In genomic region chr1:63987014-63987630, GRCh38 we compare ENCODE assay signal across 1 cellular context.
TF ChIP-seq lines count a peak whose summit lies in the region.

No MANE protein-coding gene starts in this region.

TF ChIP-seq in SK-N-SH treated with all-trans-retinoic acid at 6 μM for 48 hours, 23 proteins besides CTCF, POLR2A, EP300 and RAD21 (continued from another document):
- TF ChIP-seq PATZ1 (CRISPR knock-in tag; IDR thresholded peaks at IDR 0.05; ENCODE audit: borderline replicate concordance), result peak; percentile 90
- TF ChIP-seq, protein P1, sequence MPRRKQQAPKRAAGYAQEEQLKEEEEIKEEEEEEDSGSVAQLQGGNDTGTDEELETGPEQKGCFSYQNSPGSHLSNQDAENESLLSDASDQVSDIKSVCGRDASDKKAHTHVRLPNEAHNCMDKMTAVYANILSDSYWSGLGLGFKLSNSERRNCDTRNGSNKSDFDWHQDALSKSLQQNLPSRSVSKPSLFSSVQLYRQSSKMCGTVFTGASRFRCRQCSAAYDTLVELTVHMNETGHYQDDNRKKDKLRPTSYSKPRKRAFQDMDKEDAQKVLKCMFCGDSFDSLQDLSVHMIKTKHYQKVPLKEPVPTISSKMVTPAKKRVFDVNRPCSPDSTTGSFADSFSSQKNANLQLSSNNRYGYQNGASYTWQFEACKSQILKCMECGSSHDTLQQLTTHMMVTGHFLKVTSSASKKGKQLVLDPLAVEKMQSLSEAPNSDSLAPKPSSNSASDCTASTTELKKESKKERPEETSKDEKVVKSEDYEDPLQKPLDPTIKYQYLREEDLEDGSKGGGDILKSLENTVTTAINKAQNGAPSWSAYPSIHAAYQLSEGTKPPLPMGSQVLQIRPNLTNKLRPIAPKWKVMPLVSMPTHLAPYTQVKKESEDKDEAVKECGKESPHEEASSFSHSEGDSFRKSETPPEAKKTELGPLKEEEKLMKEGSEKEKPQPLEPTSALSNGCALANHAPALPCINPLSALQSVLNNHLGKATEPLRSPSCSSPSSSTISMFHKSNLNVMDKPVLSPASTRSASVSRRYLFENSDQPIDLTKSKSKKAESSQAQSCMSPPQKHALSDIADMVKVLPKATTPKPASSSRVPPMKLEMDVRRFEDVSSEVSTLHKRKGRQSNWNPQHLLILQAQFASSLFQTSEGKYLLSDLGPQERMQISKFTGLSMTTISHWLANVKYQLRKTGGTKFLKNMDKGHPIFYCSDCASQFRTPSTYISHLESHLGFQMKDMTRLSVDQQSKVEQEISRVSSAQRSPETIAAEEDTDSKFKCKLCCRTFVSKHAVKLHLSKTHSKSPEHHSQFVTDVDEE (CRISPR knock-in tag; IDR thresholded peaks at IDR 0.05), result no peak
TF ChIP-seq in SK-N-SH treated with all-trans-retinoic acid at 6 μM for 48 hours: peak in this region for 8.
